In the genomic region with DNA sequence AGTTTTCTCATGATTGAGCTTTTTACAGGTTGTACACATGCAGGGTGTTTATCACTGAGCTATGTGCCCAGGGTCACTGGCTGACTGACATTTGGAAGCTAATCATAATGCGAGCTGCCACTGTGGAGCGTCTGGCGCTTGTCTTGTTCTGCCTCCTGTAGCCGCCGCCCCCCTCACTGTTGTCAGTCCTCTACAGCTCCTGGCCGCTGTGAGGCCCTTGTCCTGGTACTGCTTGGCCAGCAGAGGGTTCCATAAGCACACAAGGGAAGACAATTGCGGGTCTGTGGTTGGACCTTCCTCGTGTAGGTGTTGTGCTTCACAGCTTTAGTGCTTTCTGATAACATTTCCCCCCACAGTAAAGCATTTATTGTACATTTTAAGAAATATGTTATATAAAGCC, we compare ENCODE assay signal across 1 cellular context.
TF ChIP-seq lines count a peak whose summit lies in the region.

No MANE protein-coding gene starts in this region.

TF ChIP-seq in Ishikawa, 13 proteins besides CTCF, POLR2A, EP300 and RAD21 (continued from another document):
- TF ChIP-seq, protein P1, sequence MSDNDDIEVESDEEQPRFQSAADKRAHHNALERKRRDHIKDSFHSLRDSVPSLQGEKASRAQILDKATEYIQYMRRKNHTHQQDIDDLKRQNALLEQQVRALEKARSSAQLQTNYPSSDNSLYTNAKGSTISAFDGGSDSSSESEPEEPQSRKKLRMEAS (IDR thresholded peaks at IDR 0.05): no peak
- TF ChIP-seq NFIC (IDR thresholded peaks at IDR 0.05) (no peak), TCF12 (IDR thresholded peaks at IDR 0.05; ENCODE audit: low read depth) (no peak), TEAD4 (IDR thresholded peaks at IDR 0.05) (no peak)
